ENCODE assay signal across 12 cellular contexts in the genomic region with DNA sequence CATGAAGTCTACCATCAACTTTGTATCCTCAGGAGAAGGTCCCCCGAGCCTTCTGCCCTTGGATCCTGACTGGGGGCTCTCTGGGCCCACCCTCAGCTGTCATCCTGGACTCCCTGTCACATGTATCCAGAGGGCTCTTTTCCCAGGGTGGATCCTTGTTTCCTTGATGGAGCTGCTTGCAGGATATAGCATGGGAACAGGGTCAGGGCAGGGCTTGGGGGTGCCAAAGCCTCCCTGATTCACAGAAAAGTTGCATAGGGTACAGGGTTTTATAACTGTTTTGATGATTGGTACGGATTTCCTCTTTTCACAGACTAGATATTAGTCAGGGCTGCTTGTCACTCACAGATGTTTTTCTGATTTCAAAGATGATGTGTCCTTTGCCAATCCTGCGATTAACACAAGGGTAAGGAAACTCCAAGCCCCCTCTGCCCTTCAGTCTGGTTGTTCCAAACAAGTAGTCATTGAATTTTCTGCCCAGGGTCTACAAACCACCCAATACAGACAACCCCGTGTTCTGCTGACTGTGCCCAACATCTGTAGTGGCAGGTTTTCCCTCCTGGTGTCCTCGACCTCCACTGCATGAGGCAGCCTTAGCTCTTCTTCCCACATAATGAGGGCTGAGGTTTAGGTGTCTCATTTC. TPM values are rescaled to one million over a fixed set of nuclear protein-coding genes. Genes with fewer than 3 reads are reported as not detected.
DNase-seq lines count a peak whose midpoint lies in the region; ATAC-seq, FAIRE-seq and TF ChIP-seq lines count a peak whose summit lies in the region.
"Had no signal": no experiment of that assay in that cellular context is flagged by ENCODE, and none has a peak within 500 bp of the region (broad histone marks: within the 10 kb centered on the region; RNA-seq: fewer than 3 reads in every experiment).

No MANE protein-coding gene starts in this region.

- CTCF ChIA-PET in HepG2 (lab: Yijun Ruan, JAX; ENCODE audit: low intra/inter-chr PET ratio, low total read pairs): no interaction called here

- TF ChIP-seq CTCF in liver (IDR thresholded peaks at IDR 0.05; ENCODE audit: low read depth, low read length, missing input control) (no peak), HepG2 (CRISPR knock-in tag; IDR thresholded peaks at IDR 0.05) (no peak), mucosa of descending colon (IDR thresholded peaks at IDR 0.05) (no peak), upper lobe of right lung (IDR thresholded peaks at IDR 0.05) (no peak)

- no peak for DNase-seq in HepG2 (ENCODE audit: low spot score)
- peak; percentile 51 to 56 for DNase-seq in activated T-cell treated with anti-CD3 and anti-CD28 coated beads, Interleukin-2, amount 50 U/mL, for 72 hours
- no peak for DNase-seq in mucosa of descending colon
- DNase-seq in upper lobe of right lung: no peak
- DNase-seq in posterior cingulate gyrus: no peak
- no peak for DNase-seq in effector CD8-positive, alpha-beta T cell (lab: John Stamatoyannopoulos, UW)
- no peak for DNase-seq in HPDE6-E6E7 (ENCODE audit: extremely low spot score)
- DNase-seq: NCI-H2081 had no signal

- POLR2A ChIA-PET in HepG2 (lab: Yijun Ruan, JAX): no interaction called here

- H3K4me3 ChIP-seq in liver (ENCODE audit: low read depth in 1 of 3, low read length in 3 of 3) (no peak overlapping the region), HepG2 (replicated peaks in 1 of 3; ENCODE audit: insufficient read depth in 1 of 3, low read depth in 2 of 3, low read length in 3 of 3) (no peak overlapping the region), mucosa of descending colon (no peak overlapping the region), upper lobe of right lung (no peak overlapping the region)
- H3K4me3 ChIP-seq: hepatocyte had no signal

- 40% methylated on average over 5 of the region's 5 CpGs for WGBS in liver
- 3% methylated on average over 5 of the region's 5 CpGs for WGBS in HepG2 (ENCODE audit: low lambda C conversion rate)

- H3K36me3 ChIP-seq in liver (ENCODE audit: control insufficient read depth in 4 of 4, insufficient read depth in 3 of 4, low read depth in 1 of 4, low read length in 3 of 4) (no peaks in the 10 kb centered on the region), HepG2 (replicated peaks in 1 of 2; ENCODE audit: control insufficient read depth in 1 of 2, insufficient read depth in 2 of 2, low read length in 2 of 2) (no peaks in the 10 kb centered on the region), mucosa of descending colon (ENCODE audit: low read depth) (no peaks in the 10 kb centered on the region), upper lobe of right lung (no peaks in the 10 kb centered on the region)

- H3K4me3 Mint-ChIP-seq in activated T-cell treated with anti-CD3 and anti-CD28 coated beads, Interleukin-2, amount 50 U/mL, for 72 hours: peak overlapping the region; percentile 82 to 89
- H3K4me3 Mint-ChIP-seq: dendritic cell treated with granulocyte-macrophage colony-stimulating factor and Interleukin-4, amounts not matched to agents 40 ng/mL and 50 ng/mL, for 4 days had no signal

- peak overlapping the region; percentile 10 to 69 for H3K27ac ChIP-seq in liver (ENCODE audit: low read depth in 1 of 2, low read length in 2 of 2)
- H3K27ac ChIP-seq in HepG2 (ENCODE audit: extremely low read length, insufficient read depth, low read length): no peak overlapping the region
- peak overlapping the region; percentile 53 for H3K27ac ChIP-seq in upper lobe of right lung
- H3K27ac ChIP-seq: hepatocyte had no signal

- TF ChIP-seq POLR2A in HepG2 (IDR thresholded peaks at IDR 0.05; ENCODE audit: insufficient read depth in 1 of 2, low read depth in 2 of 2, low read length in 2 of 2): no peak

- peak overlapping the region in 1 of 2 donors; percentile 29 for H3K9ac ChIP-seq in liver (ENCODE audit: low read depth in 1 of 2, low read length in 2 of 2)
- no peak overlapping the region for H3K9ac ChIP-seq in HepG2 (ENCODE audit: insufficient read depth, low read depth, low read length)

- H3K27me3 Mint-ChIP-seq in activated T-cell treated with anti-CD3 and anti-CD28 coated beads, Interleukin-2, amount 50 U/mL, for 72 hours (ENCODE audit: low read depth): peaks cover 5% of the 10 kb centered on the region

- H3K79me2 ChIP-seq in HepG2 (ENCODE audit: insufficient read depth, low read length): no peaks in the 10 kb centered on the region
- H3K79me2 ChIP-seq: hepatocyte had no signal

- no peak overlapping the region for H3K4me2 ChIP-seq in HepG2 (ENCODE audit: low read depth, low read length)
- H3K4me2 ChIP-seq: hepatocyte had no signal

- H3K9me3 ChIP-seq in liver (ENCODE audit: control insufficient read depth in 4 of 4, low read length in 3 of 4): peaks cover 0 to 5% (median 0%) of the 10 kb centered on the region in 4 donors
- no peaks in the 10 kb centered on the region for H3K9me3 ChIP-seq in HepG2 (ENCODE audit: low read length)
- no peaks in the 10 kb centered on the region for H3K9me3 ChIP-seq in mucosa of descending colon
- H3K9me3 ChIP-seq in upper lobe of right lung: no peaks in the 10 kb centered on the region

- in situ Hi-C loops in HepG2 (cut with HindIII; ENCODE audit: extremely low pct_ligation_motif_present, low pct_unique_long_range_greater_than_20kb): no loop called here

- peaks cover 1 to 5% of the 10 kb centered on the region in 2 donors for H3K36me3 Mint-ChIP-seq in activated T-cell treated with anti-CD3 and anti-CD28 coated beads, Interleukin-2, amount 50 U/mL, for 72 hours (ENCODE audit: insufficient read depth in 2 of 2)

- intact Hi-C loops in HepG2 (cut with micrococcal nuclease; ENCODE audit: unreplicated experiment) (no loop called here), mucosa of descending colon (cut with DNase I, micrococcal nuclease) (no loop called here), upper lobe of right lung (cut with DNase I) (no loop called here), posterior cingulate gyrus (cut with DNase I) (no loop called here)

- BruUV-seq in HepG2 (replicated peaks; lab: Mats Ljungman, UMichigan): no TSS peak

- TF ChIP-seq RAD21 in liver (IDR thresholded peaks at IDR 0.05): no peak
- no peak for TF ChIP-seq RAD21 in HepG2 (CRISPR knock-in tag; IDR thresholded peaks at IDR 0.05)

- peaks cover 90% of the 10 kb centered on the region for H3K4me1 Mint-ChIP-seq in activated T-cell treated with anti-CD3 and anti-CD28 coated beads, Interleukin-2, amount 50 U/mL, for 72 hours (ENCODE audit: low read depth)

- FAIRE-seq in HepG2 (lab: Jason Lieb, UNC): no peak

- H3K27me3 ChIP-seq in liver (ENCODE audit: control insufficient read depth in 4 of 4, insufficient read depth in 4 of 4, low read length in 3 of 4): peaks cover 0 to 3% (median 0%) of the 10 kb centered on the region in 4 donors
- peaks cover 0 to 9% of the 10 kb centered on the region in 2 experiments; a peak in 2 of 5 replicates for H3K27me3 ChIP-seq in HepG2 (ENCODE audit: control insufficient read depth in 1 of 2, insufficient read depth in 2 of 2, low read length in 2 of 2)
- no peaks in the 10 kb centered on the region for H3K27me3 ChIP-seq in upper lobe of right lung

- peak overlapping the region; percentile 84 for H3K27ac Mint-ChIP-seq in activated T-cell treated with anti-CD3 and anti-CD28 coated beads, Interleukin-2, amount 50 U/mL, for 72 hours
- H3K27ac Mint-ChIP-seq: dendritic cell treated with granulocyte-macrophage colony-stimulating factor and Interleukin-4, amounts not matched to agents 40 ng/mL and 50 ng/mL, for 4 days had no signal

- H3K4me1 ChIP-seq in liver (ENCODE audit: control insufficient read depth in 4 of 4, insufficient read depth in 4 of 4, low read length in 3 of 4) (no peaks in the 10 kb centered on the region), HepG2 (ENCODE audit: insufficient read depth, low read length) (no peaks in the 10 kb centered on the region), mucosa of descending colon (ENCODE audit: low read depth) (no peaks in the 10 kb centered on the region), upper lobe of right lung (peaks cover 23% of the 10 kb centered on the region)

- no peak for ATAC-seq in HepG2
- ATAC-seq in activated T-cell treated with anti-CD3 and anti-CD28 coated beads, Interleukin-2, amount 50 U/mL, for 72 hours (replicated peaks in 1 of 2): peak; percentile 68 to 72
- ATAC-seq in mucosa of descending colon: peak; percentile 66
- ATAC-seq in upper lobe of right lung: peak; percentile 6

- H2AFZ ChIP-seq in HepG2 (ENCODE audit: low read length): no peak overlapping the region
- H2AFZ ChIP-seq: hepatocyte had no signal

- TF ChIP-seq EP300 in HepG2 (IDR thresholded peaks at IDR 0.05; ENCODE audit: low read depth in 2 of 2, low read length in 2 of 2) (no peak), HepG2 (CRISPR knock-in tag; IDR thresholded peaks at IDR 0.05; ENCODE audit: borderline replicate concordance) (no peak)

- H4K20me1 ChIP-seq in HepG2 (ENCODE audit: insufficient read depth, low read length): no peaks in the 10 kb centered on the region

- H3K9me3 Mint-ChIP-seq in activated T-cell treated with anti-CD3 and anti-CD28 coated beads, Interleukin-2, amount 50 U/mL, for 72 hours: peaks cover 0 to 3% of the 10 kb centered on the region in 2 donors
- H3K9me3 Mint-ChIP-seq: dendritic cell treated with granulocyte-macrophage colony-stimulating factor and Interleukin-4, amounts not matched to agents 40 ng/mL and 50 ng/mL, for 4 days had no signal

RNA-seq across cellular contexts. Expression of gene SLC35G3, which starts 20.6 kb away (rescaled TPM):
- not detected for total RNA-seq in liver
- not detected for polyA plus RNA-seq in liver
- not detected in 2 replicates for total RNA-seq in HepG2 (2016; rRNA removed; fragmentation: Illumina TruSeq; extraction: Trizol)
- not detected in 2 replicates for total RNA-seq in HepG2 (2016; cell fraction: cytosol; rRNA removed; fragmentation: Illumina TruSeq; extraction: Trizol; ENCODE audit: low read depth)
- total RNA-seq in HepG2 (2016; cell fraction: insoluble cytoplasmic fraction; rRNA removed; fragmentation: Illumina TruSeq; extraction: Trizol): not detected in 2 replicates
- total RNA-seq in HepG2 (2016; cell fraction: membrane; rRNA removed; fragmentation: Illumina TruSeq; extraction: Trizol): not detected in 2 replicates
- not detected in 2 replicates for total RNA-seq in HepG2 (2016; cell fraction: nucleus; rRNA removed; fragmentation: Illumina TruSeq; extraction: Trizol)
- polyA plus RNA-seq in HepG2 (2011; rRNA removed): not detected in 2 replicates
- polyA plus RNA-seq in HepG2 (2011; cell fraction: cytosol; rRNA removed): not detected in 2 replicates
- polyA plus RNA-seq in HepG2 (2011; cell fraction: nucleus; rRNA removed): not detected in 2 replicates
- polyA plus RNA-seq in HepG2 (2012): not detected in 2 replicates
- not detected in 2 replicates for polyA plus RNA-seq in HepG2 (2016; cell fraction: cytosol; fragmentation: Illumina TruSeq; extraction: Trizol; ENCODE audit: low read depth)
- not detected in 2 replicates for polyA plus RNA-seq in HepG2 (2016; cell fraction: insoluble cytoplasmic fraction; fragmentation: Illumina TruSeq; extraction: Trizol; ENCODE audit: low read depth)
- not detected in 2 replicates for polyA plus RNA-seq in HepG2 (2016; cell fraction: membrane; fragmentation: Illumina TruSeq; extraction: Trizol; ENCODE audit: low read depth)
- polyA plus RNA-seq in HepG2 (2016; cell fraction: nucleus; fragmentation: Illumina TruSeq; extraction: Trizol; ENCODE audit: insufficient read depth, low read depth): not detected in 2 replicates
- not detected in 2 replicates for polyA minus RNA-seq in HepG2 (2011; rRNA and poly(A)+ RNA removed; ENCODE audit: low replicate concordance)
- not detected in 2 replicates for polyA minus RNA-seq in HepG2 (2011; cell fraction: cytosol; rRNA and poly(A)+ RNA removed)
- not detected in 2 replicates for polyA minus RNA-seq in HepG2 (2011; cell fraction: nucleus; rRNA and poly(A)+ RNA removed)
- not detected for total RNA-seq in activated T-cell treated with anti-CD3 and anti-CD28 coated beads, Interleukin-2, amount 50 U/mL, for 72 hours
- not detected for total RNA-seq in mucosa of descending colon
- not detected for total RNA-seq in upper lobe of right lung
- total RNA-seq: hepatocyte, HT-29 had no signal
- polyA plus RNA-seq: hepatocyte had no signal

RNA-seq across cellular contexts. Expression of gene SLFN5, which starts 28.1 kb away (rescaled TPM):
- 1 to 10 TPM; 4.2 to 7.8 TPM for total RNA-seq in liver
- polyA plus RNA-seq in liver: 1 to 10 TPM; 1.9 to 2.6 TPM
- 0.35 and 0.70 TPM in 2 replicates for total RNA-seq in HepG2 (2016; rRNA removed; fragmentation: Illumina TruSeq; extraction: Trizol)
- 0.18 TPM in 1 of 2 replicates, not detected in the other for total RNA-seq in HepG2 (2016; cell fraction: cytosol; rRNA removed; fragmentation: Illumina TruSeq; extraction: Trizol; ENCODE audit: low read depth)
- total RNA-seq in HepG2 (2016; cell fraction: insoluble cytoplasmic fraction; rRNA removed; fragmentation: Illumina TruSeq; extraction: Trizol): 0.52 and 0.58 TPM in 2 replicates
- total RNA-seq in HepG2 (2016; cell fraction: membrane; rRNA removed; fragmentation: Illumina TruSeq; extraction: Trizol): 0.03 and 0.12 TPM in 2 replicates
- 0.41 and 0.75 TPM in 2 replicates for total RNA-seq in HepG2 (2016; cell fraction: nucleus; rRNA removed; fragmentation: Illumina TruSeq; extraction: Trizol)
- polyA plus RNA-seq in HepG2 (2011; rRNA removed): 0.22 and 0.25 TPM in 2 replicates
- polyA plus RNA-seq in HepG2 (2011; cell fraction: cytosol; rRNA removed): 0.05 and 0.17 TPM in 2 replicates
- polyA plus RNA-seq in HepG2 (2011; cell fraction: nucleus; rRNA removed): 0.03 and 0.12 TPM in 2 replicates
- 0.21 and 0.28 TPM in 2 replicates for polyA plus RNA-seq in HepG2 (2012)
- 0.02 TPM in 1 of 2 replicates, not detected in the other for polyA plus RNA-seq in HepG2 (2016; cell fraction: cytosol; fragmentation: Illumina TruSeq; extraction: Trizol; ENCODE audit: low read depth)
- 0.46 TPM in 2 replicates for polyA plus RNA-seq in HepG2 (2016; cell fraction: insoluble cytoplasmic fraction; fragmentation: Illumina TruSeq; extraction: Trizol; ENCODE audit: low read depth)
- 0.02 and 0.07 TPM in 2 replicates for polyA plus RNA-seq in HepG2 (2016; cell fraction: membrane; fragmentation: Illumina TruSeq; extraction: Trizol; ENCODE audit: low read depth)
- 0.07 and 0.12 TPM in 2 replicates for polyA plus RNA-seq in HepG2 (2016; cell fraction: nucleus; fragmentation: Illumina TruSeq; extraction: Trizol; ENCODE audit: insufficient read depth, low read depth)
- 1.0 and 15.5 TPM in 2 replicates for polyA minus RNA-seq in HepG2 (2011; rRNA and poly(A)+ RNA removed; ENCODE audit: low replicate concordance)
- 0.26 and 0.99 TPM in 2 replicates for polyA minus RNA-seq in HepG2 (2011; cell fraction: cytosol; rRNA and poly(A)+ RNA removed)
- 0.39 and 0.50 TPM in 2 replicates for polyA minus RNA-seq in HepG2 (2011; cell fraction: nucleus; rRNA and poly(A)+ RNA removed)
- 10 to 100 TPM; 53.8 to 70.3 TPM for total RNA-seq in activated T-cell treated with anti-CD3 and anti-CD28 coated beads, Interleukin-2, amount 50 U/mL, for 72 hours
- 10 to 100 TPM in 2 of 3 donors, 1 to 10 TPM in 1; 8.5 to 29.7 (median 11.7) TPM for total RNA-seq in mucosa of descending colon
- 58.4 TPM for total RNA-seq in upper lobe of right lung

Comparison
In these comparisons a context has a peak if more than half of its experiments do, and no peak if none do; other contexts are left out.
1. DNase-seq: peak in activated T-cell treated with anti-CD3 and anti-CD28 coated beads, Interleukin-2, amount 50 U/mL, for 72 hours (2 of 2); none in HepG2 (single experiment), mucosa of descending colon (0 of 3), upper lobe of right lung (single experiment), posterior cingulate gyrus (0 of 10), effector CD8-positive, alpha-beta T cell (single experiment) and HPDE6-E6E7 (single experiment).